1 cellular context compared by ENCODE assay signal in the genomic region with DNA sequence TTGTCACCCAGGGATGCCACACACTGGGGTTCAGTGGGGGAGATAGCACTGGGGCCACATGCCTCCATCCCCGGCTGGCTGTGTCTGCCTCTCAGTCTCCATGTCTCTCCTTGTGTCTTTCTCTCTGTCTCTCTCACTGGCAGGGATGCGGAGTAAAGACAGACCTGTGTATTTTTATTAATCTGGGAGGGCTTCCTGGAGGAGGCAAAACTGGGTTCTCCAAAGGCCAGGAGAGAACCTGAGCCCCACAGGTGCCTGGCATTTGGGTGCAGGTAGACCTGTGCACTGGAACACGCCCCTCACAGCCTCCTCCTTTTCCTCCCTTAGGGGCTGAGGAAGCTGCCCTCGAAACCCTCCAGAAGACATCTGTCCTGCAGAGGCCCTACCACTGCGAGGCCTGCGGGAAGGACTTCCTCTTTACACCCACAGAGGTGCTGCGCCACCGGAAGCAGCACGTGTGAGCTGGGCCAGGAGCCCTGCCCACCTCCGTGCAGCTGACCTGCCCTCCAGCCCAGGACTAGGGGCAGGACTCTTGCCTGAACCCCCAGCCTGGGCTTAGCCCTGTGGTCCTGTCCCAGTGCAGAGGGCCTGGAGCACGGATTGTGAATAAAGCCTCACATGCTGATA.
A peak's percentile ranks its signal among the peaks of the same experiment; 100 is the strongest.
TF ChIP-seq lines count a peak whose summit lies in the region.

No MANE protein-coding gene starts in this region.

TF ChIP-seq in K562, 482 proteins besides CTCF, POLR2A, EP300 and RAD21:
- TF ChIP-seq, protein P1, sequence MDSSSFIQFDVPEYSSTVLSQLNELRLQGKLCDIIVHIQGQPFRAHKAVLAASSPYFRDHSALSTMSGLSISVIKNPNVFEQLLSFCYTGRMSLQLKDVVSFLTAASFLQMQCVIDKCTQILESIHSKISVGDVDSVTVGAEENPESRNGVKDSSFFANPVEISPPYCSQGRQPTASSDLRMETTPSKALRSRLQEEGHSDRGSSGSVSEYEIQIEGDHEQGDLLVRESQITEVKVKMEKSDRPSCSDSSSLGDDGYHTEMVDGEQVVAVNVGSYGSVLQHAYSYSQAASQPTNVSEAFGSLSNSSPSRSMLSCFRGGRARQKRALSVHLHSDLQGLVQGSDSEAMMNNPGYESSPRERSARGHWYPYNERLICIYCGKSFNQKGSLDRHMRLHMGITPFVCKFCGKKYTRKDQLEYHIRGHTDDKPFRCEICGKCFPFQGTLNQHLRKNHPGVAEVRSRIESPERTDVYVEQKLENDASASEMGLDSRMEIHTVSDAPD (CRISPR knock-in tag; IDR thresholded peaks at IDR 0.05): no peak
- TF ChIP-seq POLR2G (IDR thresholded peaks at IDR 0.05; ENCODE audit: low read depth, low read length) (0 out of 2 replicates have a peak, but pooled peaks have one; percentile 28), NCOA6 (IDR thresholded peaks at IDR 0.05) (no peak), ZNF436 (CRISPR knock-in tag; IDR thresholded peaks at IDR 0.05) (peak; percentile 83), MTF1 (CRISPR knock-in tag; IDR thresholded peaks at IDR 0.05; ENCODE audit: borderline replicate concordance) (no peak), SPI1 (IDR thresholded peaks at IDR 0.05; ENCODE audit: borderline replicate concordance, low read depth, low read length) (peak; percentile 71), SAFB2 (IDR thresholded peaks at IDR 0.05; ENCODE audit: borderline replicate concordance, low read depth, low read length, severe bottlenecking) (no peak), JUNB (CRISPR knock-in tag; conservative IDR thresholded peaks at IDR 0.05) (no peak), ADNP (tag; IDR thresholded peaks at IDR 0.05) (no peak), SMARCA5 (IDR thresholded peaks at IDR 0.05) (peak; percentile 51; the same call in 1 of the 2 replicates), KDM5B (IDR thresholded peaks at IDR 0.05; ENCODE audit: insufficient replicate concordance, low read depth, low read length) (no peak), ZFX (CRISPR knock-in tag; IDR thresholded peaks at IDR 0.05) (0 out of 2 replicates have a peak, but pooled peaks have one; percentile 31), ZFP36 (IDR thresholded peaks at IDR 0.05; ENCODE audit: low read depth, low read length, partially characterized antibody) (peak; percentile 98), MYNN (IDR thresholded peaks at IDR 0.05) (no peak), MYNN (CRISPR knock-in tag; IDR thresholded peaks at IDR 0.05) (no peak), PTBP1 (IDR thresholded peaks at IDR 0.05; ENCODE audit: low read depth, low read length) (0 out of 2 replicates have a peak, but pooled peaks have one; percentile 72), PHF8 (IDR thresholded peaks at IDR 0.05; ENCODE audit: borderline replicate concordance, low read length) (no peak), RBM25 (IDR thresholded peaks at IDR 0.05; ENCODE audit: low read depth, low read length, severe bottlenecking) (peak; percentile 82)
- TF ChIP-seq, protein P2, sequence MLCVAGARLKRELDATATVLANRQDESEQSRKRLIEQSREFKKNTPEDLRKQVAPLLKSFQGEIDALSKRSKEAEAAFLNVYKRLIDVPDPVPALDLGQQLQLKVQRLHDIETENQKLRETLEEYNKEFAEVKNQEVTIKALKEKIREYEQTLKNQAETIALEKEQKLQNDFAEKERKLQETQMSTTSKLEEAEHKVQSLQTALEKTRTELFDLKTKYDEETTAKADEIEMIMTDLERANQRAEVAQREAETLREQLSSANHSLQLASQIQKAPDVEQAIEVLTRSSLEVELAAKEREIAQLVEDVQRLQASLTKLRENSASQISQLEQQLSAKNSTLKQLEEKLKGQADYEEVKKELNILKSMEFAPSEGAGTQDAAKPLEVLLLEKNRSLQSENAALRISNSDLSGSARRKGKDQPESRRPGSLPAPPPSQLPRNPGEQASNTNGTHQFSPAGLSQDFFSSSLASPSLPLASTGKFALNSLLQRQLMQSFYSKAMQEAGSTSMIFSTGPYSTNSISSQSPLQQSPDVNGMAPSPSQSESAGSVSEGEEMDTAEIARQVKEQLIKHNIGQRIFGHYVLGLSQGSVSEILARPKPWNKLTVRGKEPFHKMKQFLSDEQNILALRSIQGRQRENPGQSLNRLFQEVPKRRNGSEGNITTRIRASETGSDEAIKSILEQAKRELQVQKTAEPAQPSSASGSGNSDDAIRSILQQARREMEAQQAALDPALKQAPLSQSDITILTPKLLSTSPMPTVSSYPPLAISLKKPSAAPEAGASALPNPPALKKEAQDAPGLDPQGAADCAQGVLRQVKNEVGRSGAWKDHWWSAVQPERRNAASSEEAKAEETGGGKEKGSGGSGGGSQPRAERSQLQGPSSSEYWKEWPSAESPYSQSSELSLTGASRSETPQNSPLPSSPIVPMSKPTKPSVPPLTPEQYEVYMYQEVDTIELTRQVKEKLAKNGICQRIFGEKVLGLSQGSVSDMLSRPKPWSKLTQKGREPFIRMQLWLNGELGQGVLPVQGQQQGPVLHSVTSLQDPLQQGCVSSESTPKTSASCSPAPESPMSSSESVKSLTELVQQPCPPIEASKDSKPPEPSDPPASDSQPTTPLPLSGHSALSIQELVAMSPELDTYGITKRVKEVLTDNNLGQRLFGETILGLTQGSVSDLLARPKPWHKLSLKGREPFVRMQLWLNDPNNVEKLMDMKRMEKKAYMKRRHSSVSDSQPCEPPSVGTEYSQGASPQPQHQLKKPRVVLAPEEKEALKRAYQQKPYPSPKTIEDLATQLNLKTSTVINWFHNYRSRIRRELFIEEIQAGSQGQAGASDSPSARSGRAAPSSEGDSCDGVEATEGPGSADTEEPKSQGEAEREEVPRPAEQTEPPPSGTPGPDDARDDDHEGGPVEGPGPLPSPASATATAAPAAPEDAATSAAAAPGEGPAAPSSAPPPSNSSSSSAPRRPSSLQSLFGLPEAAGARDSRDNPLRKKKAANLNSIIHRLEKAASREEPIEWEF (CRISPR knock-in tag; IDR thresholded peaks at IDR 0.05): no peak
- TF ChIP-seq, protein P3, sequence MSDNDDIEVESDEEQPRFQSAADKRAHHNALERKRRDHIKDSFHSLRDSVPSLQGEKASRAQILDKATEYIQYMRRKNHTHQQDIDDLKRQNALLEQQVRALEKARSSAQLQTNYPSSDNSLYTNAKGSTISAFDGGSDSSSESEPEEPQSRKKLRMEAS (CRISPR knock-in tag; IDR thresholded peaks at IDR 0.05): peak; percentile 46; the same call in 1 of the 2 replicates
- TF ChIP-seq, protein P4, sequence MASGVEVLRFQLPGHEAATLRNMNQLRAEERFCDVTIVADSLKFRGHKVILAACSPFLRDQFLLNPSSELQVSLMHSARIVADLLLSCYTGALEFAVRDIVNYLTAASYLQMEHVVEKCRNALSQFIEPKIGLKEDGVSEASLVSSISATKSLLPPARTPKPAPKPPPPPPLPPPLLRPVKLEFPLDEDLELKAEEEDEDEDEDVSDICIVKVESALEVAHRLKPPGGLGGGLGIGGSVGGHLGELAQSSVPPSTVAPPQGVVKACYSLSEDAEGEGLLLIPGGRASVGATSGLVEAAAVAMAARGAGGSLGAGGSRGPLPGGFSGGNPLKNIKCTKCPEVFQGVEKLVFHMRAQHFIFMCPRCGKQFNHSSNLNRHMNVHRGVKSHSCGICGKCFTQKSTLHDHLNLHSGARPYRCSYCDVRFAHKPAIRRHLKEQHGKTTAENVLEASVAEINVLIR (CRISPR knock-in tag; IDR thresholded peaks at IDR 0.05): no peak
